1 cellular context compared by ENCODE assay signal in the genomic region with DNA sequence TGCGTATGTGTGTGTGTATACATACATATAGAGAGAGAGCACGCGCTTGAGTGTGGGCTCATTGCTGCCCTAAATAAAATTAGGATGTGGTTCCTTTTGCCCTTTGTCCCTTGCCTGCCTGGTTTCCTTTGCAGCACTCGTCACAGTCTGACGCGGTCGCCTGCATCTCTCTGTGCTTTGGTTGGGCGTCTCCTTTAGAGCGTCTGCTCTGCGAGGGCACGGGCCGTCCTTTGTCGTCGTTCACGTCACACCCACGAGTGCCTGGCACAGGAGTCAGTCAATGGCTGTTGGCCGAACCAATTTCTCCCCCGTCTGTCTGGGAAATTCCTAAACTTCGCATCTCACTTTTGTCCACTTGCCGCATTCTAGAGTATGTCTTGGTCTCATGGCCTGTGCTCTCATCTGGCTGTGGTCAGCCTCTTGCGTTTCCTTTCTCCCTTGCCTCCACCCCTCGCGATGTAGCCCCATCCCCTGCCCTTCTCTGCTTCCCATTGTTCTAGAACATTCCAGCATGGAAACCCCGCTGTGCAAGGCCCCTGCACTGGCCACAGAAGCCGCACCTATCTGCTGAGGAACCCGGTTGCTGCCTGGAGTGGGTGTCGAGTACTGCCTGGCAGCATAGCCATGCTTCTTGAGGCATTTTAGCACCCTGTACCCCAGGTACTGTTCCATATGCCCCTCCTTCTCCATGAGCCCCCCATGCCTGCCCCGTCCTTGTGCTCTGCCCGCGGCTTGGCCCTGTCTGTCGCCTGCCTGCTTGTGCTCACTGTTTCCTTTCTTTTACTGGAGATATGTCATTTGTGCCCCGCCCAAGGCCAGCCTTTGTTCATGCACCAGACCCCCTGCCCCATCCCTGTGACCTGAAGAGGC.
TF ChIP-seq lines count a peak whose summit lies in the region.

No MANE protein-coding gene starts in this region.

TF ChIP-seq in SK-N-SH, 30 proteins besides CTCF, POLR2A, EP300 and RAD21:
- TF ChIP-seq TEAD4 (IDR thresholded peaks at IDR 0.05; ENCODE audit: borderline replicate concordance, insufficient read depth), result no peak
